ENCODE assay signal across 23 cellular contexts in the genomic region with DNA sequence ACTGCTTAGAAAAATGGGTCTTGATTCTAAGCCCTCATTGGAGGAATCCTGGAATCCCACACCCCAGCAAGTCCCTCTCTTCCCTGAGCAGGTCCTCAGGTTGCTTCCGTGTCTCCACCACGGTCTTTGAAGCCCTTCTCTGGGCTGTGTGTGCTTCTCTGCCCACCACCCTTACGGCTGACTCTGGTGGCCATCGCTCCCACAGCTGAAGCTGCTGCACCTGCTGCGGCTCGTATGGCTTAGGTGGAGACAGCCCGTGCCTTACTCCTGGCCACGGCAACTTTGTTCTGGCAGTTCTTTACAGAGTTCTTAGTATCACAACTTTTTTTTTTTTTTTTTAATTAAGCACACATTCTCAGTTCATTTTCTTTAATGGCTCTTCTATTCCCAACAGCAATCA.
"Had no signal": no experiment of that assay in that cellular context is flagged by ENCODE, and none has a peak within 500 bp of the region (broad histone marks: within the 10 kb centered on the region; RNA-seq: fewer than 3 reads in every experiment).

No MANE protein-coding gene starts in this region.

- H3K4me1 ChIP-seq: esophagus muscularis mucosa, foreskin keratinocyte, gastroesophageal sphincter, heart left ventricle, left lung had no signal

- H3K27ac ChIP-seq: coronary artery, dorsolateral prefrontal cortex, esophagus muscularis mucosa, foreskin keratinocyte, gastroesophageal sphincter, heart left ventricle, hepatocyte, left lung had no signal

- H3K9me3 Mint-ChIP-seq: memory B cell had no signal

- H3K36me3 Mint-ChIP-seq: immature natural killer cell, memory B cell had no signal

- H3K4me3 Mint-ChIP-seq: immature natural killer cell, memory B cell had no signal

- H3K36me3 ChIP-seq: esophagus muscularis mucosa, gastroesophageal sphincter, heart left ventricle, left lung had no signal

- DNase-seq: cerebellar nuclear complex; dermis blood vessel endothelial cell; dorsolateral prefrontal cortex; effector CD4-positive, alpha-beta T cell; effector memory CD4-positive, alpha-beta T cell; foreskin keratinocyte; heart left ventricle; hypothalamus; immature natural killer cell; islet precursor cell; kidney; kidney glomerular epithelial cell; left lung; left ventricle myocardium superior; mammary epithelial cell; mesendoderm; midbrain had no signal

- H3K9me3 ChIP-seq: esophagus muscularis mucosa, gastroesophageal sphincter, heart left ventricle, left lung had no signal

- H2AFZ ChIP-seq: hepatocyte had no signal

- H3K27me3 ChIP-seq: hepatocyte, left lung had no signal

- H3K27ac Mint-ChIP-seq: immature natural killer cell, memory B cell had no signal

- H3K4me1 Mint-ChIP-seq: immature natural killer cell had no signal

- H3K4me3 ChIP-seq: coronary artery, dorsolateral prefrontal cortex, esophagus muscularis mucosa, gastroesophageal sphincter, heart left ventricle, hepatocyte, left lung, lung had no signal

- ATAC-seq: foreskin keratinocyte, gastroesophageal sphincter, left lung, left ventricle myocardium superior had no signal

- H3K4me2 ChIP-seq: hepatocyte had no signal
